10 cellular contexts compared by ENCODE assay signal in genomic region chr9:5841771-5842339, GRCh38. TPM values are rescaled to one million over a fixed set of nuclear protein-coding genes. Genes with fewer than 3 reads are reported as not detected.
DNase-seq lines count a peak whose midpoint lies in the region; TF ChIP-seq lines count a peak whose summit lies in the region.
"Not testable (repeated sequence)": the region's sequence is repeated elsewhere in the genome, so short reads cannot be mapped to it uniquely, and the experiment has no call there.
"Had no signal": no experiment of that assay in that cellular context is flagged by ENCODE, and none has a peak within 500 bp of the region (broad histone marks: within the 10 kb centered on the region; RNA-seq: fewer than 3 reads in every experiment).

No MANE protein-coding gene starts in this region.

- not testable (repeated sequence) for H3K9me3 ChIP-seq in thymus (ENCODE audit: control insufficient read depth)

- peak overlapping the region; percentile 72 for H3K27ac ChIP-seq in thymus (ENCODE audit: low read depth)

- not testable (repeated sequence) for H3K27me3 Mint-ChIP-seq in activated naive CD4-positive, alpha-beta T cell treated with anti-CD3 and anti-CD28 coated beads, Interleukin-2, amount 10 ng/mL, durations not matched to agents 7 days and 5 days
- peaks cover 10 to 23% (median 16%) of the 10 kb centered on the region in 3 donors for H3K27me3 Mint-ChIP-seq in immature natural killer cell (ENCODE audit: low read depth in 3 of 3)

- peaks cover 43% of the 10 kb centered on the region for H3K36me3 Mint-ChIP-seq in activated naive CD4-positive, alpha-beta T cell treated with anti-CD3 and anti-CD28 coated beads, Interleukin-2, amount 10 ng/mL, durations not matched to agents 7 days and 5 days
- H3K36me3 Mint-ChIP-seq in immature natural killer cell = not testable (repeated sequence)

- 23% methylated on average over 10 of the region's 10 CpGs for WGBS in thymus

- H3K4me1 ChIP-seq in thymus (ENCODE audit: control insufficient read depth, insufficient read depth, low read length) = peaks cover 22% of the 10 kb centered on the region

- peak overlapping the region; percentile 3; the same call in 1 of the 2 replicates for H3K4me3 ChIP-seq in GM08714 (ENCODE audit: low read length)
- not testable (repeated sequence) for H3K4me3 ChIP-seq in NB4 (ENCODE audit: low read depth, low read length); thymus (ENCODE audit: low read length)

- CTCF ChIA-PET in activated naive CD4-positive, alpha-beta T cell treated with anti-CD3 and anti-CD28 coated beads, Interleukin-2, amount 10 ng/mL, durations not matched to agents 7 days and 5 days (lab: Charles Lee) = interaction anchor here (0.7 to 3.1 kb wide), 5 partner anchors 9 to 43 kb away, joined by 3 to 21 read pairs (median 5); partner anchors contain the start of gene ERMP1

- TF ChIP-seq POLR2A in NB4 (IDR thresholded peaks at IDR 0.05; ENCODE audit: extremely low read depth, insufficient read length) = not testable (repeated sequence)

- H3K36me3 ChIP-seq in thymus (ENCODE audit: control insufficient read depth, insufficient read depth) = not testable (repeated sequence)

- DNase-seq in NB4 (ENCODE audit: low read depth) (peak; percentile 42), activated T-cell treated with anti-CD3 and anti-CD28 coated beads for 24 hours (ENCODE audit: low read depth) (peak; percentile 38), immature natural killer cell (peak; percentile 82 to 89 (median 83))
- peak; percentile 39 for DNase-seq in activated CD4-positive, CD25-positive, alpha-beta regulatory T cell treated with anti-CD3 and anti-CD28 coated beads, Interleukin-2, amount 50 U/mL, for 72 hours
- DNase-seq in activated naive CD4-positive, alpha-beta T cell treated with anti-CD3 and anti-CD28 coated beads, Interleukin-2, amount 10 ng/mL, durations not matched to agents 7 days and 5 days = peak; percentile 79
- DNase-seq in stimulated activated CD4-positive, alpha-beta T cell treated with anti-CD3 and anti-CD28 coated beads, Interleukin-4, amount 100 ng/mL, for 4 hours = peak; percentile 29 to 42

- H3K9me3 Mint-ChIP-seq in activated naive CD4-positive, alpha-beta T cell treated with anti-CD3 and anti-CD28 coated beads, Interleukin-2, amount 10 ng/mL, durations not matched to agents 7 days and 5 days = peaks cover 12% of the 10 kb centered on the region
- not testable (repeated sequence) for H3K9me3 Mint-ChIP-seq in immature natural killer cell

- peaks cover 80% of the 10 kb centered on the region for H3K4me1 Mint-ChIP-seq in activated naive CD4-positive, alpha-beta T cell treated with anti-CD3 and anti-CD28 coated beads, Interleukin-2, amount 10 ng/mL, durations not matched to agents 7 days and 5 days
- peaks cover 69 to 75% of the 10 kb centered on the region in 2 donors for H3K4me1 Mint-ChIP-seq in immature natural killer cell

- H3K27ac Mint-ChIP-seq in activated naive CD4-positive, alpha-beta T cell treated with anti-CD3 and anti-CD28 coated beads, Interleukin-2, amount 10 ng/mL, durations not matched to agents 7 days and 5 days = peak overlapping the region; percentile 98
- H3K27ac Mint-ChIP-seq in immature natural killer cell = peak overlapping the region; percentile 82 to 95 (median 86)

- not testable (repeated sequence) for TF ChIP-seq CTCF in NB4 (IDR thresholded peaks at IDR 0.05; ENCODE audit: low read depth, low read length)

- peak overlapping the region; percentile 53 for H3K4me3 Mint-ChIP-seq in activated naive CD4-positive, alpha-beta T cell treated with anti-CD3 and anti-CD28 coated beads, Interleukin-2, amount 10 ng/mL, durations not matched to agents 7 days and 5 days
- peak overlapping the region; percentile 75 to 86 (median 79) for H3K4me3 Mint-ChIP-seq in immature natural killer cell

- not testable (repeated sequence) for H3K27me3 ChIP-seq in thymus (ENCODE audit: control insufficient read depth, insufficient read depth)

RNA-seq across cellular contexts. Expression of gene ERMP1, which starts 8.9 kb away (rescaled TPM):
- 10 to 100 TPM; 19.6 to 54.2 (median 31.0) TPM for polyA plus RNA-seq in immature natural killer cell
- 11.2 TPM for polyA plus RNA-seq in thymus

RNA-seq across cellular contexts. Expression of gene MLANA, which starts 48.8 kb away (rescaled TPM):
- polyA plus RNA-seq in immature natural killer cell (under 1 TPM in 1 of 3 donors, not detected in 2; 0.27 TPM), thymus (0.09 TPM)
- polyA plus RNA-seq: fibroblast of lung, right cardiac atrium had no signal
